8 cellular contexts compared by ENCODE assay signal in genomic region chr5:41870621-41871048, GRCh38. TPM values are rescaled to one million over a fixed set of nuclear protein-coding genes. Genes with fewer than 3 reads are reported as not detected.
DNase-seq lines count a peak whose midpoint lies in the region; ATAC-seq, FAIRE-seq and TF ChIP-seq lines count a peak whose summit lies in the region.

No MANE protein-coding gene starts in this region.

- H2AFZ ChIP-seq in OCI-LY3 (ENCODE audit: low read depth, low read length) (peak overlapping the region; percentile 79), endothelial cell of umbilical vein (ENCODE audit: low read depth, low read length) (peak overlapping the region; percentile 99)

- peak overlapping the region; percentile 90 for H3K27ac ChIP-seq in CD8-positive, alpha-beta T cell (ENCODE audit: low read depth, low read length)
- H3K27ac ChIP-seq in OCI-LY3 (ENCODE audit: low read length) (peak overlapping the region; percentile 15; the same call in 1 of the 2 replicates), endothelial cell of umbilical vein (ENCODE audit: insufficient read depth, low read depth, low read length) (no peak overlapping the region)

- no peaks in the 10 kb centered on the region for H3K9me3 Mint-ChIP-seq in CD8-positive, alpha-beta T cell
- no peaks in the 10 kb centered on the region for H3K9me3 Mint-ChIP-seq in osteocyte (ENCODE audit: unreplicated experiment)

- BruUV-seq in endothelial cell of umbilical vein (replicated peaks; lab: Mats Ljungman, UMichigan), result TSS peak; percentile 30

- H3K79me2 ChIP-seq in OCI-LY3 (ENCODE audit: low read length) (peaks cover 24% of the 10 kb centered on the region), endothelial cell of umbilical vein (ENCODE audit: control insufficient read depth, insufficient read depth, low read length) (peaks cover 24% of the 10 kb centered on the region)

- dilution Hi-C loops in endothelial cell of umbilical vein (cut with MboI; ENCODE audit: extremely low pct_ligation_motif_present, low sequenced_read_pairs), result no loop called here

- no peaks in the 10 kb centered on the region for H3K27me3 ChIP-seq in CD8-positive, alpha-beta T cell (ENCODE audit: insufficient read depth, low read length)
- H3K27me3 ChIP-seq in OCI-LY3 (ENCODE audit: low read depth, low read length) (no peaks in the 10 kb centered on the region), endothelial cell of umbilical vein (ENCODE audit: control insufficient read depth in 2 of 2, insufficient read depth in 2 of 2, low read length in 2 of 2) (peaks cover 0 to 1% of the 10 kb centered on the region in 2 experiments)

- H3K4me2 ChIP-seq in OCI-LY3 (ENCODE audit: low read length), result peak overlapping the region; percentile 93
- H3K4me2 ChIP-seq in endothelial cell of umbilical vein (ENCODE audit: insufficient read depth, low read length), result peak overlapping the region; percentile 74

- H3K4me1 ChIP-seq in CD8-positive, alpha-beta T cell (ENCODE audit: insufficient read depth, low read length), result peaks cover 24% of the 10 kb centered on the region
- H3K4me1 ChIP-seq in OCI-LY3 (ENCODE audit: low read length), result peaks cover 15% of the 10 kb centered on the region
- peaks cover 11% of the 10 kb centered on the region for H3K4me1 ChIP-seq in endothelial cell of umbilical vein (ENCODE audit: control insufficient read depth, extremely low read depth, insufficient read depth, low read length)

- peak overlapping the region; percentile 90 for H3K4me3 ChIP-seq in CD8-positive, alpha-beta T cell (ENCODE audit: low read depth, low read length)
- H3K4me3 ChIP-seq in OCI-LY3 (ENCODE audit: low read length), result peak overlapping the region; percentile 87
- peak overlapping the region; percentile 75 to 97 (median 86) for H3K4me3 ChIP-seq in endothelial cell of umbilical vein (replicated peaks in 1 of 3; ENCODE audit: insufficient read depth in 1 of 3, low read depth in 1 of 3, low read length in 3 of 3)

- no peak for TF ChIP-seq CTCF in CD8-positive, alpha-beta T cell (IDR thresholded peaks at IDR 0.05)
- TF ChIP-seq CTCF in OCI-LY3 (IDR thresholded peaks at IDR 0.05; ENCODE audit: low read depth, low read length) (no peak), endothelial cell of umbilical vein (IDR thresholded peaks at IDR 0.05; ENCODE audit: extremely low read depth in 1 of 2, insufficient read depth in 1 of 2, low read depth in 1 of 2, low read length in 2 of 2) (no peak), osteocyte (IDR thresholded peaks at IDR 0.05) (no peak), omental fat pad (IDR thresholded peaks at IDR 0.05) (no peak)

- no peak for TF ChIP-seq POLR2A in endothelial cell of umbilical vein (IDR thresholded peaks at IDR 0.05; ENCODE audit: low read depth, low read length)

- intact Hi-C loops in CD8-positive, alpha-beta T cell (cut with DNase I, micrococcal nuclease), result loop anchor here (1.0 to 10.0 kb wide), 6 partner anchors 34 to 1614 kb away; partner anchors contain the start of genes FBXO4 (in 2 of the 2), RIMOC1 (in 2 of the 2), HMGCS1 (in 1 of the 2) and TMEM267 (in 1 of the 2)
- intact Hi-C loops in endothelial cell of umbilical vein (cut with micrococcal nuclease), result loop anchor here (1.0 kb wide), 2 partner anchors 34 to 55 kb away; partner anchors contain the start of genes FBXO4 and RIMOC1

- H3K4me3 Mint-ChIP-seq in CD8-positive, alpha-beta T cell, result peak overlapping the region; percentile 92
- H3K4me3 Mint-ChIP-seq in osteocyte (ENCODE audit: unreplicated experiment), result peak overlapping the region; percentile 91

- H3K36me3 ChIP-seq in CD8-positive, alpha-beta T cell (ENCODE audit: insufficient read depth, low read length), result no peaks in the 10 kb centered on the region
- H3K36me3 ChIP-seq in OCI-LY3 (replicated peaks; ENCODE audit: low read depth, low read length) (no peaks in the 10 kb centered on the region), endothelial cell of umbilical vein (ENCODE audit: control insufficient read depth in 2 of 2, extremely low read depth in 1 of 2, insufficient read depth in 2 of 2, low read length in 2 of 2) (no peaks in the 10 kb centered on the region)

- ATAC-seq in CD8-positive, alpha-beta T cell, result no peak
- no peak for ATAC-seq in omental fat pad (ENCODE audit: low FRiP score)

- H3K27ac Mint-ChIP-seq in CD8-positive, alpha-beta T cell, result peak overlapping the region; percentile 98
- peak overlapping the region; percentile 89 for H3K27ac Mint-ChIP-seq in osteocyte (ENCODE audit: unreplicated experiment)

- CTCF ChIA-PET in CD8-positive, alpha-beta T cell (lab: Charles Lee), result interaction anchor here (1.0 kb wide), 1 partner anchor 43 kb away, joined by 3 read pairs; no protein-coding TSS in a partner anchor
- CTCF ChIA-PET in endothelial cell of umbilical vein (lab: Charles Lee), result interaction anchor here (1.0 to 1.9 kb wide), 4 partner anchors 12 to 187 kb away, joined by 3 to 8 read pairs (median 6); partner anchors contain the start of gene RIMOC1

- FAIRE-seq in endothelial cell of umbilical vein (lab: Jason Lieb, UNC), result no peak

- peaks cover 4% of the 10 kb centered on the region for H3K36me3 Mint-ChIP-seq in CD8-positive, alpha-beta T cell
- H3K36me3 Mint-ChIP-seq in osteocyte (ENCODE audit: unreplicated experiment), result peaks cover 4% of the 10 kb centered on the region

- H3K9ac ChIP-seq in OCI-LY3 (ENCODE audit: low read length) (peak overlapping the region; percentile 78), endothelial cell of umbilical vein (replicated peaks; ENCODE audit: extremely low read depth, insufficient read depth, low read length) (peak overlapping the region; percentile 97)

- H3K9me1 ChIP-seq in endothelial cell of umbilical vein (replicated peaks; ENCODE audit: control insufficient read depth, extremely low read depth, insufficient read depth, low read length), result no peaks in the 10 kb centered on the region

- peaks cover 45% of the 10 kb centered on the region for H3K4me1 Mint-ChIP-seq in CD8-positive, alpha-beta T cell (ENCODE audit: low read depth)
- peaks cover 43% of the 10 kb centered on the region for H3K4me1 Mint-ChIP-seq in osteocyte (ENCODE audit: unreplicated experiment)

- DNase-seq in CD8-positive, alpha-beta T cell, result no peak
- DNase-seq in endothelial cell of umbilical vein (ENCODE audit: low read depth, low spot score) (peak; percentile 4), osteocyte (ENCODE audit: extremely low spot score, unreplicated experiment) (no peak), omental fat pad (ENCODE audit: low spot score) (no peak), NCI-H1092 treated with DMSO at 0.1 percent for 48 hours (lab: John Stamatoyannopoulos, UW) (no peak), A172 (ENCODE audit: low spot score) (no peak)
- DNase-seq in stimulated activated CD4-positive, alpha-beta T cell treated with anti-CD3 and anti-CD28 coated beads, Interleukin-4, amount 100 ng/mL, for 4 hours, result no peak

- no peaks in the 10 kb centered on the region for H3K27me3 Mint-ChIP-seq in CD8-positive, alpha-beta T cell (ENCODE audit: low read depth)
- H3K27me3 Mint-ChIP-seq in osteocyte (ENCODE audit: unreplicated experiment), result peaks cover 8% of the 10 kb centered on the region

- POLR2A ChIA-PET in CD8-positive, alpha-beta T cell (lab: Charles Lee), result interaction anchor here (0.7 to 2.0 kb wide), 11 partner anchors 16 to 1780 kb away, joined by 3 to 26 read pairs (median 4); partner anchors contain the start of genes FBXO4, RIMOC1 and ZNF131
- POLR2A ChIA-PET in endothelial cell of umbilical vein (lab: Charles Lee), result no interaction called here

- no peaks in the 10 kb centered on the region for H3K9me3 ChIP-seq in CD8-positive, alpha-beta T cell (ENCODE audit: low read length)
- H3K9me3 ChIP-seq in OCI-LY3 (ENCODE audit: insufficient read depth, low read length) (no peaks in the 10 kb centered on the region), endothelial cell of umbilical vein (replicated peaks; ENCODE audit: control insufficient read depth, insufficient read depth, low read length) (no peaks in the 10 kb centered on the region)

- H4K20me1 ChIP-seq in OCI-LY3 (ENCODE audit: insufficient read depth, low read length) (0 out of 2 replicates have a peak, but pooled peaks cover 3% of the 10 kb centered on the region), endothelial cell of umbilical vein (replicated peaks; ENCODE audit: control insufficient read depth, extremely low read depth, insufficient read depth, low read length) (no peaks in the 10 kb centered on the region)

RNA-seq across cellular contexts. Expression of gene OXCT1, which starts 0.4 kb away (rescaled TPM):
- total RNA-seq in CD8-positive, alpha-beta T cell, result 10 to 100 TPM; 16.1 to 19.8 TPM
- total RNA-seq in endothelial cell of umbilical vein (33.7 and 37.4 TPM in 2 replicates), osteocyte (41.0 and 41.9 TPM in 2 replicates), omental fat pad (10 to 100 TPM; 22.0 to 54.4 (median 31.9) TPM)
- polyA plus RNA-seq in endothelial cell of umbilical vein, result 10.3 and 12.8 TPM in 2 replicates
- polyA plus RNA-seq in endothelial cell of umbilical vein (2011; cell fraction: cytosol; rRNA removed), result 18.7 and 20.7 TPM in 2 replicates
- 28.2 and 30.7 TPM in 2 replicates for polyA plus RNA-seq in endothelial cell of umbilical vein (2011; cell fraction: nucleus; rRNA removed)
- polyA plus RNA-seq in endothelial cell of umbilical vein (2012), result 39.1 and 44.9 TPM in 2 replicates
- 25.8 and 29.0 TPM in 2 replicates for polyA minus RNA-seq in endothelial cell of umbilical vein
- 28.5 TPM for polyA minus RNA-seq in endothelial cell of umbilical vein (2011; cell fraction: cytosol; rRNA and poly(A)+ RNA removed)
- polyA minus RNA-seq in endothelial cell of umbilical vein (2011; cell fraction: nucleus; rRNA and poly(A)+ RNA removed), result 27.1 and 39.2 TPM in 2 replicates
- total RNA-seq in A172 (2014; rRNA removed; shearing (Covaris generic)), result 29.0 and 31.2 TPM in 2 replicates

RNA-seq across cellular contexts. Expression of gene RIMOC1, which starts 33.5 kb away (rescaled TPM):
- total RNA-seq in CD8-positive, alpha-beta T cell, result 1 to 10 TPM; 9.0 to 9.2 TPM
- 27.4 and 32.0 TPM in 2 replicates for total RNA-seq in endothelial cell of umbilical vein
- polyA plus RNA-seq in endothelial cell of umbilical vein, result 13.1 and 15.7 TPM in 2 replicates
- 9.7 and 10.7 TPM in 2 replicates for polyA plus RNA-seq in endothelial cell of umbilical vein (2011; cell fraction: cytosol; rRNA removed)
- 9.0 and 13.7 TPM in 2 replicates for polyA plus RNA-seq in endothelial cell of umbilical vein (2011; cell fraction: nucleus; rRNA removed)
- 6.8 and 9.2 TPM in 2 replicates for polyA plus RNA-seq in endothelial cell of umbilical vein (2012)
- 23.4 and 31.2 TPM in 2 replicates for polyA minus RNA-seq in endothelial cell of umbilical vein
- 26.5 TPM for polyA minus RNA-seq in endothelial cell of umbilical vein (2011; cell fraction: cytosol; rRNA and poly(A)+ RNA removed)
- polyA minus RNA-seq in endothelial cell of umbilical vein (2011; cell fraction: nucleus; rRNA and poly(A)+ RNA removed), result 10.4 and 18.0 TPM in 2 replicates
- 43.6 and 44.4 TPM in 2 replicates for total RNA-seq in osteocyte
- total RNA-seq in omental fat pad, result 10 to 100 TPM; 13.5 to 19.4 (median 16.6) TPM
- 28.8 and 34.2 TPM in 2 replicates for total RNA-seq in A172 (2014; rRNA removed; shearing (Covaris generic))

RNA-seq across cellular contexts. Expression of gene FBXO4, which starts 54.4 kb away (rescaled TPM):
- 1 to 10 TPM; 4.4 to 4.7 TPM for total RNA-seq in CD8-positive, alpha-beta T cell
- 7.0 and 7.7 TPM in 2 replicates for total RNA-seq in endothelial cell of umbilical vein
- polyA plus RNA-seq in endothelial cell of umbilical vein, result 4.3 and 4.4 TPM in 2 replicates
- 4.8 and 5.0 TPM in 2 replicates for polyA plus RNA-seq in endothelial cell of umbilical vein (2011; cell fraction: cytosol; rRNA removed)
- 4.6 and 6.5 TPM in 2 replicates for polyA plus RNA-seq in endothelial cell of umbilical vein (2011; cell fraction: nucleus; rRNA removed)
- 4.5 and 4.9 TPM in 2 replicates for polyA plus RNA-seq in endothelial cell of umbilical vein (2012)
- polyA minus RNA-seq in endothelial cell of umbilical vein, result 3.8 and 8.4 TPM in 2 replicates
- 4.2 TPM for polyA minus RNA-seq in endothelial cell of umbilical vein (2011; cell fraction: cytosol; rRNA and poly(A)+ RNA removed)
- 6.6 and 11.4 TPM in 2 replicates for polyA minus RNA-seq in endothelial cell of umbilical vein (2011; cell fraction: nucleus; rRNA and poly(A)+ RNA removed)
- 4.2 and 6.9 TPM in 2 replicates for total RNA-seq in osteocyte
- 10 to 100 TPM in 2 of 4 donors, 1 to 10 TPM in 2; 8.8 to 18.3 (median 10.5) TPM for total RNA-seq in omental fat pad
- 12.3 and 26.5 TPM in 2 replicates for total RNA-seq in A172 (2014; rRNA removed; shearing (Covaris generic))
